2 cellular contexts compared by ENCODE assay signal in the genomic region with DNA sequence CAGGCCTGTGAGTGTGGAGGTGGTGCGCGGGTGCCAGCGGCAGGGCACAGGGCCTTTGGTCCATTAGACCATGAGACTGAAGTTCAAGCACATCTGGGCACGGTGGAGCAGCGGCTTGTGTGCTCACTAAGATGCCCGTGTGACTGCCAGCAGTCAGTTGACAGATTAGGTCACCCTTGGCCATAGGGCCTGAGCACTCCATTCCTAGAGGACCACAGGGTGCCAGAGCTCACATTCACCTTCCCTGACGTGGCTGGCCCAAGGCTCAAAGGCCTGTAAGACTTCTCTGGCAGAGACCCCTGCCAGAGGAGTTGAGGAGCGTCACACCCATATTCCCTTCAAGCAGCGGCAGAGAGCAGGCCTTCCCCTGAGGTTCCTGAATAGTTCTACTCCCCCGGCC.
TF ChIP-seq lines count a peak whose summit lies in the region.

No MANE protein-coding gene starts in this region.

TF ChIP-seq in GM23338, 12 proteins besides CTCF, POLR2A, EP300 and RAD21:
- TF ChIP-seq, protein P1, sequence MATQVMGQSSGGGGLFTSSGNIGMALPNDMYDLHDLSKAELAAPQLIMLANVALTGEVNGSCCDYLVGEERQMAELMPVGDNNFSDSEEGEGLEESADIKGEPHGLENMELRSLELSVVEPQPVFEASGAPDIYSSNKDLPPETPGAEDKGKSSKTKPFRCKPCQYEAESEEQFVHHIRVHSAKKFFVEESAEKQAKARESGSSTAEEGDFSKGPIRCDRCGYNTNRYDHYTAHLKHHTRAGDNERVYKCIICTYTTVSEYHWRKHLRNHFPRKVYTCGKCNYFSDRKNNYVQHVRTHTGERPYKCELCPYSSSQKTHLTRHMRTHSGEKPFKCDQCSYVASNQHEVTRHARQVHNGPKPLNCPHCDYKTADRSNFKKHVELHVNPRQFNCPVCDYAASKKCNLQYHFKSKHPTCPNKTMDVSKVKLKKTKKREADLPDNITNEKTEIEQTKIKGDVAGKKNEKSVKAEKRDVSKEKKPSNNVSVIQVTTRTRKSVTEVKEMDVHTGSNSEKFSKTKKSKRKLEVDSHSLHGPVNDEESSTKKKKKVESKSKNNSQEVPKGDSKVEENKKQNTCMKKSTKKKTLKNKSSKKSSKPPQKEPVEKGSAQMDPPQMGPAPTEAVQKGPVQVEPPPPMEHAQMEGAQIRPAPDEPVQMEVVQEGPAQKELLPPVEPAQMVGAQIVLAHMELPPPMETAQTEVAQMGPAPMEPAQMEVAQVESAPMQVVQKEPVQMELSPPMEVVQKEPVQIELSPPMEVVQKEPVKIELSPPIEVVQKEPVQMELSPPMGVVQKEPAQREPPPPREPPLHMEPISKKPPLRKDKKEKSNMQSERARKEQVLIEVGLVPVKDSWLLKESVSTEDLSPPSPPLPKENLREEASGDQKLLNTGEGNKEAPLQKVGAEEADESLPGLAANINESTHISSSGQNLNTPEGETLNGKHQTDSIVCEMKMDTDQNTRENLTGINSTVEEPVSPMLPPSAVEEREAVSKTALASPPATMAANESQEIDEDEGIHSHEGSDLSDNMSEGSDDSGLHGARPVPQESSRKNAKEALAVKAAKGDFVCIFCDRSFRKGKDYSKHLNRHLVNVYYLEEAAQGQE (IDR thresholded peaks at IDR 0.05; ENCODE audit: unreplicated experiment), result no peak
- no peak for TF ChIP-seq EZH2 (IDR thresholded peaks at IDR 0.05; ENCODE audit: low read depth, unreplicated experiment)
- no peak for TF ChIP-seq JUNB (IDR thresholded peaks at IDR 0.05; ENCODE audit: unreplicated experiment)
- TF ChIP-seq EZH2phosphoT487 (IDR thresholded peaks at IDR 0.05; ENCODE audit: unreplicated experiment), result no peak
- TF ChIP-seq ZNF331 (CRISPR knock-in tag; IDR thresholded peaks at IDR 0.05; ENCODE audit: low read depth), result no peak
- no peak for TF ChIP-seq ZNF114 (CRISPR knock-in tag; IDR thresholded peaks at IDR 0.05)
- no peak for TF ChIP-seq POLR2AphosphoS5 (IDR thresholded peaks at IDR 0.05; ENCODE audit: low read depth)

TF ChIP-seq in HepG2, 621 proteins besides CTCF, POLR2A, EP300 and RAD21:
- TF ChIP-seq ZNF839 (CRISPR knock-in tag; IDR thresholded peaks at IDR 0.05; ENCODE audit: borderline replicate concordance), result no peak
- TF ChIP-seq, protein P2, sequence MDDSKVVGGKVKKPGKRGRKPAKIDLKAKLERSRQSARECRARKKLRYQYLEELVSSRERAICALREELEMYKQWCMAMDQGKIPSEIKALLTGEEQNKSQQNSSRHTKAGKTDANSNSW (CRISPR knock-in tag; IDR thresholded peaks at IDR 0.05; ENCODE audit: borderline replicate concordance), result no peak
- no peak for TF ChIP-seq NCOA5 (CRISPR knock-in tag; IDR thresholded peaks at IDR 0.05)
- TF ChIP-seq U2AF2 (IDR thresholded peaks at IDR 0.05; ENCODE audit: low read depth, low read length), result no peak
- TF ChIP-seq, protein P3, sequence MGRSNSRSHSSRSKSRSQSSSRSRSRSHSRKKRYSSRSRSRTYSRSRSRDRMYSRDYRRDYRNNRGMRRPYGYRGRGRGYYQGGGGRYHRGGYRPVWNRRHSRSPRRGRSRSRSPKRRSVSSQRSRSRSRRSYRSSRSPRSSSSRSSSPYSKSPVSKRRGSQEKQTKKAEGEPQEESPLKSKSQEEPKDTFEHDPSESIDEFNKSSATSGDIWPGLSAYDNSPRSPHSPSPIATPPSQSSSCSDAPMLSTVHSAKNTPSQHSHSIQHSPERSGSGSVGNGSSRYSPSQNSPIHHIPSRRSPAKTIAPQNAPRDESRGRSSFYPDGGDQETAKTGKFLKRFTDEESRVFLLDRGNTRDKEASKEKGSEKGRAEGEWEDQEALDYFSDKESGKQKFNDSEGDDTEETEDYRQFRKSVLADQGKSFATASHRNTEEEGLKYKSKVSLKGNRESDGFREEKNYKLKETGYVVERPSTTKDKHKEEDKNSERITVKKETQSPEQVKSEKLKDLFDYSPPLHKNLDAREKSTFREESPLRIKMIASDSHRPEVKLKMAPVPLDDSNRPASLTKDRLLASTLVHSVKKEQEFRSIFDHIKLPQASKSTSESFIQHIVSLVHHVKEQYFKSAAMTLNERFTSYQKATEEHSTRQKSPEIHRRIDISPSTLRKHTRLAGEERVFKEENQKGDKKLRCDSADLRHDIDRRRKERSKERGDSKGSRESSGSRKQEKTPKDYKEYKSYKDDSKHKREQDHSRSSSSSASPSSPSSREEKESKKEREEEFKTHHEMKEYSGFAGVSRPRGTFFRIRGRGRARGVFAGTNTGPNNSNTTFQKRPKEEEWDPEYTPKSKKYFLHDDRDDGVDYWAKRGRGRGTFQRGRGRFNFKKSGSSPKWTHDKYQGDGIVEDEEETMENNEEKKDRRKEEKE (IDR thresholded peaks at IDR 0.05), result no peak
- TF ChIP-seq XBP1 (CRISPR knock-in tag; IDR thresholded peaks at IDR 0.05), result no peak
